In genomic region chr16:30354423-30355143, GRCh38 we compare ENCODE assay signal across 1 cellular context.
TF ChIP-seq lines count a peak whose summit lies in the region.

No MANE protein-coding gene starts in this region.

TF ChIP-seq in K562, 482 proteins besides CTCF, POLR2A, EP300 and RAD21 (continues in another document):
- TF ChIP-seq MBD2 (IDR thresholded peaks at IDR 0.05; ENCODE audit: borderline replicate concordance, low read depth) (no peak), ZNF217 (CRISPR knock-in tag; IDR thresholded peaks at IDR 0.05) (no peak), NR1H2 (CRISPR knock-in tag; IDR thresholded peaks at IDR 0.05) (no peak), RUNX1 (IDR thresholded peaks at IDR 0.05; ENCODE audit: low read depth) (no peak), GATA2 (CRISPR knock-in tag; IDR thresholded peaks at IDR 0.05) (no peak), HMGXB4 (CRISPR knock-in tag; IDR thresholded peaks at IDR 0.05) (0 out of 2 replicates have a peak, but pooled peaks have one; percentile 41), RBM22 (IDR thresholded peaks at IDR 0.05; ENCODE audit: low read depth, low read length, poor library complexity, severe bottlenecking) (peak; percentile 92), SIN3A (IDR thresholded peaks at IDR 0.05; ENCODE audit: borderline replicate concordance in 2 of 2, control insufficient read depth in 1 of 2, low read depth in 2 of 2, low read length in 2 of 2) (peak in 1 of 2 experiments; percentile 56; a peak in 1 of 4 replicates), ZNF384 (IDR thresholded peaks at IDR 0.05; ENCODE audit: low read depth, low read length) (no peak), ARID4B (CRISPR knock-in tag; IDR thresholded peaks at IDR 0.05) (peak; percentile 75), KDM4B (IDR thresholded peaks at IDR 0.05; ENCODE audit: borderline replicate concordance in 2 of 2, low read depth in 1 of 2) (no peak), HLTF (IDR thresholded peaks at IDR 0.05) (0 out of 2 replicates have a peak, but pooled peaks have one; percentile 9), MAFK (IDR thresholded peaks at IDR 0.05; ENCODE audit: low read length) (no peak), ZBTB7A (IDR thresholded peaks at IDR 0.05; ENCODE audit: borderline replicate concordance, control insufficient read depth, low read depth, low read length) (peak; percentile 45; the same call in 1 of the 2 replicates), SAP30 (IDR thresholded peaks at IDR 0.05; ENCODE audit: borderline replicate concordance, insufficient read depth, low read depth, low read length, poor library complexity, severe bottlenecking) (peak; percentile 21), CHCHD3 (CRISPR knock-in tag; IDR thresholded peaks at IDR 0.05) (no peak), GATAD2A (IDR thresholded peaks at IDR 0.05) (no peak), NRF1 (conservative IDR thresholded peaks at IDR 0.05 in 1 of 2, IDR thresholded peaks at IDR 0.05 in 1 of 2) (no peak), ILF3 (IDR thresholded peaks at IDR 0.05; ENCODE audit: borderline replicate concordance) (no peak), TARDBP (IDR thresholded peaks at IDR 0.05) (0 out of 2 replicates have a peak, but pooled peaks have one; percentile 19), GATAD2B (IDR thresholded peaks at IDR 0.05; ENCODE audit: borderline replicate concordance) (no peak), ATF2 (CRISPR knock-in tag; IDR thresholded peaks at IDR 0.05) (no peak), ZNF143 (CRISPR knock-in tag; IDR thresholded peaks at IDR 0.05) (0 out of 2 replicates have a peak, but pooled peaks have one; percentile 18), CBFA2T3 (IDR thresholded peaks at IDR 0.05) (no peak), KLF13 (tag; IDR thresholded peaks at IDR 0.05; ENCODE audit: borderline replicate concordance, low read depth) (no peak), PURB (CRISPR knock-in tag; IDR thresholded peaks at IDR 0.05; ENCODE audit: low read depth) (0 out of 2 replicates have a peak, but pooled peaks have one; percentile 25), NCOA1 (IDR thresholded peaks at IDR 0.05; ENCODE audit: low read depth) (no peak), CEBPB (tag; IDR thresholded peaks at IDR 0.05) (no peak), NFE2L1 (tag; IDR thresholded peaks at IDR 0.05; ENCODE audit: borderline replicate concordance, low read depth) (no peak), ZNF77 (CRISPR knock-in tag; IDR thresholded peaks at IDR 0.05) (no peak), NEUROD1 (IDR thresholded peaks at IDR 0.05; ENCODE audit: borderline replicate concordance, low read depth, low read length, partially characterized antibody) (peak; percentile 3), ZNF75A (CRISPR knock-in tag; IDR thresholded peaks at IDR 0.05) (no peak), DPF2 (IDR thresholded peaks at IDR 0.05) (no peak), SMARCC2 (IDR thresholded peaks at IDR 0.05; ENCODE audit: low read depth) (peak; percentile 15; the same call in 1 of the 2 replicates), BRCA1 (IDR thresholded peaks at IDR 0.05) (no peak), BRCA1 (CRISPR knock-in tag; IDR thresholded peaks at IDR 0.05) (peak; percentile 97), ZMIZ1 (IDR thresholded peaks at IDR 0.05; ENCODE audit: low read depth in 2 of 2, low read length in 2 of 2) (no peak), MTA2 (IDR thresholded peaks at IDR 0.05; ENCODE audit: low read depth) (no peak), CHD4 (IDR thresholded peaks at IDR 0.05; ENCODE audit: insufficient read depth, insufficient replicate concordance, low read depth, low read length, poor library complexity, severe bottlenecking) (no peak), ZC3H4 (CRISPR knock-in tag; IDR thresholded peaks at IDR 0.05; ENCODE audit: borderline replicate concordance) (peak; percentile 77; the same call in 1 of the 2 replicates)
- TF ChIP-seq, protein P1, sequence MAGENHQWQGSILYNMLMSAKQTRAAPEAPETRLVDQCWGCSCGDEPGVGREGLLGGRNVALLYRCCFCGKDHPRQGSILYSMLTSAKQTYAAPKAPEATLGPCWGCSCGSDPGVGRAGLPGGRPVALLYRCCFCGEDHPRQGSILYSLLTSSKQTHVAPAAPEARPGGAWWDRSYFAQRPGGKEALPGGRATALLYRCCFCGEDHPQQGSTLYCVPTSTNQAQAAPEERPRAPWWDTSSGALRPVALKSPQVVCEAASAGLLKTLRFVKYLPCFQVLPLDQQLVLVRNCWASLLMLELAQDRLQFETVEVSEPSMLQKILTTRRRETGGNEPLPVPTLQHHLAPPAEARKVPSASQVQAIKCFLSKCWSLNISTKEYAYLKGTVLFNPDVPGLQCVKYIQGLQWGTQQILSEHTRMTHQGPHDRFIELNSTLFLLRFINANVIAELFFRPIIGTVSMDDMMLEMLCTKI (IDR thresholded peaks at IDR 0.05; ENCODE audit: partially characterized antibody): no peak
- TF ChIP-seq, protein P2, sequence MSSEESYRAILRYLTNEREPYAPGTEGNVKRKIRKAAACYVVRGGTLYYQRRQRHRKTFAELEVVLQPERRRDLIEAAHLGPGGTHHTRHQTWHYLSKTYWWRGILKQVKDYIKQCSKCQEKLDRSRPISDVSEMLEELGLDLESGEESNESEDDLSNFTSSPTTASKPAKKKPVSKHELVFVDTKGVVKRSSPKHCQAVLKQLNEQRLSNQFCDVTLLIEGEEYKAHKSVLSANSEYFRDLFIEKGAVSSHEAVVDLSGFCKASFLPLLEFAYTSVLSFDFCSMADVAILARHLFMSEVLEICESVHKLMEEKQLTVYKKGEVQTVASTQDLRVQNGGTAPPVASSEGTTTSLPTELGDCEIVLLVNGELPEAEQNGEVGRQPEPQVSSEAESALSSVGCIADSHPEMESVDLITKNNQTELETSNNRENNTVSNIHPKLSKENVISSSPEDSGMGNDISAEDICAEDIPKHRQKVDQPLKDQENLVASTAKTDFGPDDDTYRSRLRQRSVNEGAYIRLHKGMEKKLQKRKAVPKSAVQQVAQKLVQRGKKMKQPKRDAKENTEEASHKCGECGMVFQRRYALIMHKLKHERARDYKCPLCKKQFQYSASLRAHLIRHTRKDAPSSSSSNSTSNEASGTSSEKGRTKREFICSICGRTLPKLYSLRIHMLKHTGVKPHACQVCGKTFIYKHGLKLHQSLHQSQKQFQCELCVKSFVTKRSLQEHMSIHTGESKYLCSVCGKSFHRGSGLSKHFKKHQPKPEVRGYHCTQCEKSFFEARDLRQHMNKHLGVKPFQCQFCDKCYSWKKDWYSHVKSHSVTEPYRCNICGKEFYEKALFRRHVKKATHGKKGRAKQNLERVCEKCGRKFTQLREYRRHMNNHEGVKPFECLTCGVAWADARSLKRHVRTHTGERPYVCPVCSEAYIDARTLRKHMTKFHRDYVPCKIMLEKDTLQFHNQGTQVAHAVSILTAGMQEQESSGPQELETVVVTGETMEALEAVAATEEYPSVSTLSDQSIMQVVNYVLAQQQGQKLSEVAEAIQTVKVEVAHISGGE (CRISPR knock-in tag; IDR thresholded peaks at IDR 0.05): no peak
- TF ChIP-seq, protein P3, sequence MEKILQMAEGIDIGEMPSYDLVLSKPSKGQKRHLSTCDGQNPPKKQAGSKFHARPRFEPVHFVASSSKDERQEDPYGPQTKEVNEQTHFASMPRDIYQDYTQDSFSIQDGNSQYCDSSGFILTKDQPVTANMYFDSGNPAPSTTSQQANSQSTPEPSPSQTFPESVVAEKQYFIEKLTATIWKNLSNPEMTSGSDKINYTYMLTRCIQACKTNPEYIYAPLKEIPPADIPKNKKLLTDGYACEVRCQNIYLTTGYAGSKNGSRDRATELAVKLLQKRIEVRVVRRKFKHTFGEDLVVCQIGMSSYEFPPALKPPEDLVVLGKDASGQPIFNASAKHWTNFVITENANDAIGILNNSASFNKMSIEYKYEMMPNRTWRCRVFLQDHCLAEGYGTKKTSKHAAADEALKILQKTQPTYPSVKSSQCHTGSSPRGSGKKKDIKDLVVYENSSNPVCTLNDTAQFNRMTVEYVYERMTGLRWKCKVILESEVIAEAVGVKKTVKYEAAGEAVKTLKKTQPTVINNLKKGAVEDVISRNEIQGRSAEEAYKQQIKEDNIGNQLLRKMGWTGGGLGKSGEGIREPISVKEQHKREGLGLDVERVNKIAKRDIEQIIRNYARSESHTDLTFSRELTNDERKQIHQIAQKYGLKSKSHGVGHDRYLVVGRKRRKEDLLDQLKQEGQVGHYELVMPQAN (IDR thresholded peaks at IDR 0.05; ENCODE audit: borderline replicate concordance): peak; percentile 47; the same call in 1 of the 2 replicates
- TF ChIP-seq, protein P4, sequence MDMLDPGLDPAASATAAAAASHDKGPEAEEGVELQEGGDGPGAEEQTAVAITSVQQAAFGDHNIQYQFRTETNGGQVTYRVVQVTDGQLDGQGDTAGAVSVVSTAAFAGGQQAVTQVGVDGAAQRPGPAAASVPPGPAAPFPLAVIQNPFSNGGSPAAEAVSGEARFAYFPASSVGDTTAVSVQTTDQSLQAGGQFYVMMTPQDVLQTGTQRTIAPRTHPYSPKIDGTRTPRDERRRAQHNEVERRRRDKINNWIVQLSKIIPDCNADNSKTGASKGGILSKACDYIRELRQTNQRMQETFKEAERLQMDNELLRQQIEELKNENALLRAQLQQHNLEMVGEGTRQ (CRISPR knock-in tag; IDR thresholded peaks at IDR 0.05): 0 out of 2 replicates have a peak, but pooled peaks have one; percentile 26
